In genomic region chr15:94610069-94610863, GRCh38 we compare ENCODE assay signal across 13 cellular contexts.
DNase-seq lines count a peak whose midpoint lies in the region; ATAC-seq, FAIRE-seq and TF ChIP-seq lines count a peak whose summit lies in the region.
"Had no signal": no experiment of that assay in that cellular context is flagged by ENCODE, and none has a peak within 500 bp of the region (broad histone marks: within the 10 kb centered on the region; RNA-seq: fewer than 3 reads in every experiment).

No MANE protein-coding gene starts in this region.

- peak; percentile 80 for ATAC-seq in GM18511 (IDR thresholded peaks at IDR 0.05; ENCODE audit: unreplicated experiment)
- ATAC-seq in GM21367 (IDR thresholded peaks at IDR 0.05; ENCODE audit: unreplicated experiment) = peak; percentile 81
- ATAC-seq in HG03039 (IDR thresholded peaks at IDR 0.05; ENCODE audit: unreplicated experiment) = peak; percentile 70
- ATAC-seq in GM19397 (IDR thresholded peaks at IDR 0.05; ENCODE audit: unreplicated experiment) = no peak
- ATAC-seq: Right ventricle myocardium inferior had no signal

- H3K9me3 ChIP-seq in spleen = no peaks in the 10 kb centered on the region
- H3K9me3 ChIP-seq: colonic mucosa had no signal

- H3K36me3 ChIP-seq in bronchial epithelial cell (ENCODE audit: control insufficient read depth, insufficient read depth, low read length) = no peaks in the 10 kb centered on the region
- no peaks in the 10 kb centered on the region for H3K36me3 ChIP-seq in spleen
- H3K36me3 ChIP-seq: colonic mucosa had no signal

- H3K4me3 ChIP-seq in bronchial epithelial cell (ENCODE audit: low read depth, low read length) (no peak overlapping the region), spleen (no peak overlapping the region)
- H3K4me3 ChIP-seq: colonic mucosa had no signal

- 20 to 34% (median 24%) methylated on average over 4 of the region's 4 CpGs for WGBS in spleen, 5 donors

- no peak for DNase-seq in bronchial epithelial cell (ENCODE audit: low read depth)
- DNase-seq in DMS114 treated with DMSO at 0.1 percent for 48 hours (lab: John Stamatoyannopoulos, UW; ENCODE audit: unreplicated experiment) = no peak
- DNase-seq in iPS-NIHi11 (ENCODE audit: low spot score) = no peak
- DNase-seq in spleen = no peak
- DNase-seq: activated CD4-positive, CD25-positive, alpha-beta regulatory T cell; CD4-positive, alpha-beta T cell; colonic mucosa; left cardiac atrium had no signal

- FAIRE-seq in bronchial epithelial cell (lab: Jason Lieb, UNC) = peak; percentile 18

- intact Hi-C loops in spleen (cut with DNase I; ENCODE audit: low total_unique reads) = no loop called here

- no peak for TF ChIP-seq POLR2A in spleen (IDR thresholded peaks at IDR 0.05)

- H3K4me1 ChIP-seq in spleen = peaks cover 0 to 25% (median 3%) of the 10 kb centered on the region in 6 donors
- H3K4me1 ChIP-seq: colonic mucosa had no signal

- TF ChIP-seq CTCF in bronchial epithelial cell (IDR thresholded peaks at IDR 0.05; ENCODE audit: insufficient read depth, low read length, severe bottlenecking) (no peak), spleen (IDR thresholded peaks at IDR 0.05 in 8 of 11, conservative IDR thresholded peaks at IDR 0.05 in 3 of 11) (no peak)

- H3K27ac ChIP-seq in spleen = no peak overlapping the region
- H3K27ac ChIP-seq: colonic mucosa had no signal

- H3K27me3 ChIP-seq in bronchial epithelial cell (ENCODE audit: control insufficient read depth, insufficient read depth, low read length) (no peaks in the 10 kb centered on the region), spleen (replicated peaks in 1 of 7) (peaks cover 0 to 9% (median 0%) of the 10 kb centered on the region in 7 donors)
- H3K27me3 ChIP-seq: colonic mucosa had no signal
